19 cellular contexts compared by ENCODE assay signal in the genomic region with DNA sequence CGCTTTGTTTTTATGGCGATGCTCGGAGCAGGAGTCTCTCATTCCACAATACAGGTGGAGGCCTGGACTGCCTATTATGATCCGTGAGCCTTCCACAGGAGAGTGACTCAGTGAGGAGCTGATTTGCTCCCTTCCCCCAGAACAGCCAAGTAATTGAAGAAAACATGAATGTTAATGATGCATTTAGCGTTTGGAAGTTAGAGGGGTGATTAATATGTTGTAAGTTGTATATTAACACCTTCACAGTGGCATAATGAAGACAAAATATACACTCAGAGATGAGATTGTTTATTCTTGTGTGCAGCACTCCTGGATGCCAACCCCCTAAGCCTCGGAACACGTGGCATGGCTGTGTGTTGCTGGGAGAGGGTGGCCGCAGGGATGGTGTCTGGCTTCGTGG.
"Had no signal": no experiment of that assay in that cellular context is flagged by ENCODE, and none has a peak within 500 bp of the region (broad histone marks: within the 10 kb centered on the region; RNA-seq: fewer than 3 reads in every experiment).

No MANE protein-coding gene starts in this region.

- H3K27ac Mint-ChIP-seq: nephron, type B pancreatic cell had no signal

- DNase-seq: cortex of kidney; dorsolateral prefrontal cortex; effector CD8-positive, alpha-beta T cell; gastrocnemius medialis; islet precursor cell; left colon; mesendoderm; naive B cell; psoas muscle; sigmoid colon; stimulated activated CD4-positive, alpha-beta T cell treated with anti-CD3 and anti-CD28 coated beads, Interleukin-2, amount 100 ng/mL, for 24 hours; stimulated activated naive CD4-positive, alpha-beta T cell treated with Interleukin-2 at 50 U/mL for 16 hours; uterus had no signal

- H3K27ac ChIP-seq: dorsolateral prefrontal cortex, gastrocnemius medialis, neutrophil, psoas muscle, right atrium auricular region, sigmoid colon, skin epidermis, uterus had no signal

- H3K4me3 Mint-ChIP-seq: nephron, type B pancreatic cell had no signal

- ATAC-seq: esophagus mucosa, gastrocnemius medialis, left colon, psoas muscle had no signal

- H3K4me1 ChIP-seq: gastrocnemius medialis, psoas muscle, uterus had no signal

- H3K4me3 ChIP-seq: dorsolateral prefrontal cortex, gastrocnemius medialis, psoas muscle, right atrium auricular region, sigmoid colon, skin epidermis, uterus had no signal

- H3K9me3 ChIP-seq: gastrocnemius medialis, neutrophil, psoas muscle, right atrium auricular region, sigmoid colon, uterus had no signal

- H3K36me3 ChIP-seq: gastrocnemius medialis, neutrophil, right atrium auricular region, sigmoid colon, uterus had no signal

- H3K27me3 ChIP-seq: dorsolateral prefrontal cortex, gastrocnemius medialis, right atrium auricular region, sigmoid colon, uterus had no signal

- H3K36me3 Mint-ChIP-seq: naive B cell, type B pancreatic cell had no signal

- H3K9me3 Mint-ChIP-seq: nephron, type B pancreatic cell had no signal
